ENCODE assay signal across 8 cellular contexts in the genomic region with DNA sequence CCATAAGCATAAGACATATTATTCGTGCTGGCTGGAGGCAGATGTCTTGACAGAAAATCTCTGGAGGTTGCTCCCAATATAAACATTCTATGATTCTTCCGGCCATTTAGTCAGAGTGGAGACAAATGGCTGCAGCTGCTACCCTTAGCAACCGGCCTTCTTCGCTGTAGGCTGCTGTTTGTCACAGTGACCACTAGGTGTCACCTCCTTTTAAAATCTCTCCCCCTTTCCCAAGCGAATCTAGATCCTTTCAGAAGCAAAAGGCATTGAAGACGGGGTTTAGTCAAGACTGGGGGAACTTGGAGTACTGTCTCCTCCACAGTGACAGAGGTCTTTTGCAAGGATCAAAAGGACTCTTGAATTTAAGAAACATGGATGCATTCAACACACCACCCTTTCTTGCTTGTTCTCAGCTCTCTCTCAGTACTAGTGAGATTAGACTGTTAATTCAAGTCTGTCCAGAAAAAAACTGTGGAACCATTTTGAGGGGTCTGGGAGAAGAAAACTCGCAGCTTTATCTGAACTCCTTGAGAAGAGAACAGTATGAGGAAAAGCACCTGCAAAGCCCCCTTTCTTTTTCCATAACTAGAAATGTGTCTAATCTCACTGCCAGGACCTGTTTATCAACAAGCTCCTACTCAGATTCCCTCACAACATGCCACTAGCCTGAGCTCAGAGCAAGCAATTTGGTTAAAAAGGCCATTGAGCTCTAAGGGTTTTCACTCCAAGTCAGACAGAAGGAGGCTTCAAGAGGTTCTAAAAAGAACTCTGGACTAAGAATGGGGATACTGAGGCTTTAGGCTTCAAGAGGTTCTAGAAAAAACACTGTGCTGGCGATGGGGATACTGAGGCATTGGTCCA.
A peak's percentile ranks its signal among the peaks of the same experiment; 100 is the strongest.
DNase-seq lines count a peak whose midpoint lies in the region; ATAC-seq and TF ChIP-seq lines count a peak whose summit lies in the region.

No MANE protein-coding gene starts in this region.

- no peak overlapping the region for H2AFZ ChIP-seq in DND-41 (ENCODE audit: low read depth, low read length)

- ATAC-seq in DND-41 (ENCODE audit: insufficient read depth, low read depth) (peak; percentile 72), GM21529 (IDR thresholded peaks at IDR 0.05; ENCODE audit: unreplicated experiment) (peak; percentile 82), right cardiac atrium (peak; percentile 79 to 80)

- no peaks in the 10 kb centered on the region for H4K20me1 ChIP-seq in DND-41 (ENCODE audit: insufficient read depth, low read length)

- H3K36me3 ChIP-seq in DND-41 (ENCODE audit: insufficient read depth, low read length) = no peaks in the 10 kb centered on the region
- no peaks in the 10 kb centered on the region for H3K36me3 ChIP-seq in adrenal gland (replicated peaks in 1 of 2)

- H3K4me2 ChIP-seq in DND-41 (ENCODE audit: insufficient read depth, low read length) = no peak overlapping the region

- no peak for TF ChIP-seq POLR2A in adrenal gland (IDR thresholded peaks at IDR 0.05)

- H3K9me3 ChIP-seq in DND-41 (ENCODE audit: insufficient read depth, low read length, severe bottlenecking) (no peaks in the 10 kb centered on the region), adrenal gland (replicated peaks in 1 of 3) (no peaks in the 10 kb centered on the region), right cardiac atrium (ENCODE audit: control insufficient read depth, low read length) (no peaks in the 10 kb centered on the region)

- 11 to 19% (median 13%) methylated on average over 8 of the region's 8 CpGs for WGBS in adrenal gland, 4 donors
- WGBS in right cardiac atrium = 13% methylated on average over 8 of the region's 8 CpGs

- no peaks in the 10 kb centered on the region for H3K79me2 ChIP-seq in DND-41 (ENCODE audit: insufficient read depth, low read length)

- H3K4me3 ChIP-seq in DND-41 (ENCODE audit: low read depth in 1 of 2, low read length in 2 of 2) = no peak overlapping the region
- no peak overlapping the region for H3K4me3 ChIP-seq in Jurkat, Clone E6-1 (ENCODE audit: low read length)
- no peak overlapping the region for H3K4me3 ChIP-seq in adrenal gland
- H3K4me3 ChIP-seq in right cardiac atrium (ENCODE audit: low read length) = no peak overlapping the region

- DNase-seq in DND-41 = peak; percentile 49
- DNase-seq in Jurkat, Clone E6-1 (ENCODE audit: low read depth, low spot score) = peak; percentile 54
- peak; percentile 15 for DNase-seq in NOMO-1 treated with dmso at 0.1 percent for 144 hours (lab: John Stamatoyannopoulos, UW; ENCODE audit: unreplicated experiment)
- DNase-seq in adrenal gland = peak; percentile 21 to 87 (median 61)
- DNase-seq in right cardiac atrium = peak; percentile 20 to 63 (median 50)
- peak; percentile 91 for DNase-seq in retina
- no peak for DNase-seq in activated effector memory CD4-positive, alpha-beta T cell treated with anti-CD3 and anti-CD28 coated beads, Interleukin-2, amount 50 U/mL, for 16 hours

- TF ChIP-seq CTCF in DND-41 (IDR thresholded peaks at IDR 0.05; ENCODE audit: borderline replicate concordance, extremely low read depth, low read length, poor library complexity, severe bottlenecking) = peak; percentile 93
- TF ChIP-seq CTCF in adrenal gland (IDR thresholded peaks at IDR 0.05) = peak; percentile 74 to 87 (median 78)

- H3K9ac ChIP-seq in DND-41 (ENCODE audit: low read depth, low read length) = no peak overlapping the region

- H3K27me3 ChIP-seq in DND-41 (ENCODE audit: insufficient read depth, low read length, poor library complexity) = peaks cover 7% of the 10 kb centered on the region
- peaks cover 4% of the 10 kb centered on the region for H3K27me3 ChIP-seq in adrenal gland
- no peaks in the 10 kb centered on the region for H3K27me3 ChIP-seq in right cardiac atrium (ENCODE audit: control insufficient read depth, insufficient read depth)

- H3K27ac ChIP-seq in DND-41 (ENCODE audit: low read length) (no peak overlapping the region), adrenal gland (no peak overlapping the region), right cardiac atrium (ENCODE audit: low read length) (no peak overlapping the region)

- H3K4me1 ChIP-seq in DND-41 (ENCODE audit: insufficient read depth, low read length) = no peaks in the 10 kb centered on the region
- no peaks in the 10 kb centered on the region for H3K4me1 ChIP-seq in adrenal gland (replicated peaks in 1 of 2)
- H3K4me1 ChIP-seq in right cardiac atrium (ENCODE audit: control insufficient read depth, insufficient read depth, low read length) = no peaks in the 10 kb centered on the region

- intact Hi-C loops in adrenal gland (cut with DNase I) (loop anchor here in 1 of 2 donors (5.0 kb wide), 3 partner anchors 540 to 595 kb away; no protein-coding TSS in a partner anchor), right cardiac atrium (cut with DNase I) (loop anchor here in 2 of 4 donors (5.0 to 10.0 kb wide), 3 partner anchors 532 to 555 kb away; no protein-coding TSS in a partner anchor)
